8 cellular contexts compared by ENCODE assay signal in the genomic region with DNA sequence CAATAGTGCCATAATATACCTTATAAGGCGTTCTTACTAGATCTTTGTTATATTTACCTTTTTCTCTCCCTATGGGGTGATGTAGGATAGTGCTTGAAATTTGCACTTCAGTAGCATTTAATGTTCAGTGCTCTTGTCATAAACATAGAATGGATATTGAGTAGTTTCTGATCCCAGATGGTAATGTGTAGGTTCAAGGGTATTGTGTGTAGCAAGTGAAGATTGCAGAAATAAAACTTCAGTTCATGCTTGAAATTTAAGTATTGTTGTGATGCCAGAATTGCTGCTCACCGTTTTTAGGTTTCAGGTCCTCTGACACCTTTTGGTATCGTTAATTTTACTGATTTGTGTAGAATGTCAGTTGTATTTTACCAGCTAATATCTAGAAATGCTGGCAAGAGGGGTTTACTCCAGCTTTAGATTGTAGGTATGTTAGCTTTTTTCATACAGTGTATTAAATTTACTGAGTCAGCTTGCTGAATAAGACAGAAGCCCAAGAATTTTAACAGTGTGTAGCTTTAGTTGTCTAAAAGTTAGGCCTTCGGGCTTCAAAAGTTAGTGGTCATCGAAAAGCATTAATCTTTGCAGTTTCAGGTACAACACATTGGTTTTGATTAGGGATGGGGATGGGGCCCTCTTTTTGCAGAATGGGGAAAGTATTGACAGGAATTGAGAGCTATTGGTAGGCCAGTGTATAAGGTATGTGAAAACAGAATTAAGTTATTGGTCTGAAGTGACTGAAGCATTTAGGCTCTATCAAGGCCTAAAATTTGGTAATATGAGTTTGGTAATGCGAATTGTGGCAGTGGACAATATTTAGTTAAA. TPM values are rescaled to one million over a fixed set of nuclear protein-coding genes. Genes with fewer than 3 reads are reported as not detected.
A peak's percentile ranks its signal among the peaks of the same experiment; 100 is the strongest.
DNase-seq lines count a peak whose midpoint lies in the region; ATAC-seq lines count a peak whose summit lies in the region.

No MANE protein-coding gene starts in this region.

- H3K4me3 Mint-ChIP-seq in CD8-positive, alpha-beta memory T cell: peak overlapping the region; percentile 97 to 100 (median 97)

- ATAC-seq in HG02885 (IDR thresholded peaks at IDR 0.05; ENCODE audit: poor library complexity, unreplicated experiment): no peak

- H3K9ac ChIP-seq in duodenal mucosa (ENCODE audit: low read depth in 1 of 2, low read length in 2 of 2): peak overlapping the region; percentile 79 to 86

- peaks cover 30% of the 10 kb centered on the region for H3K4me1 ChIP-seq in CD8-positive, alpha-beta memory T cell (ENCODE audit: insufficient read depth, low read length)
- H3K4me1 ChIP-seq in duodenal mucosa (ENCODE audit: control insufficient read depth in 1 of 2, insufficient read depth in 2 of 2, low read length in 2 of 2) (peaks cover 31 to 35% of the 10 kb centered on the region in 2 donors), neuron (ENCODE audit: insufficient read depth, low read length) (peaks cover 15% of the 10 kb centered on the region)

- H3K4me3 ChIP-seq in CD8-positive, alpha-beta memory T cell (ENCODE audit: low read length): peak overlapping the region; percentile 73
- H3K4me3 ChIP-seq in duodenal mucosa (ENCODE audit: low read depth in 1 of 2, low read length in 2 of 2): peak overlapping the region; percentile 79 to 89
- H3K4me3 ChIP-seq in neuron (ENCODE audit: low read length): peak overlapping the region; percentile 56

- POLR2A ChIA-PET in CD8-positive, alpha-beta memory T cell (lab: Charles Lee): no interaction called here

- peaks cover 54 to 73% (median 71%) of the 10 kb centered on the region in 3 donors for H3K4me1 Mint-ChIP-seq in CD8-positive, alpha-beta memory T cell

- no peak for DNase-seq in CD8-positive, alpha-beta memory T cell
- DNase-seq in NAMALWA (ENCODE audit: low spot score) (peak; percentile 45), UCSD-AML1 (lab: John Stamatoyannopoulos, UW; ENCODE audit: unreplicated experiment) (no peak), H4 (ENCODE audit: low spot score) (no peak), NCI-H226 (no peak)

- H3K27me3 ChIP-seq in CD8-positive, alpha-beta memory T cell (ENCODE audit: insufficient read depth, low read length, poor library complexity, severe bottlenecking): no peaks in the 10 kb centered on the region
- H3K27me3 ChIP-seq in duodenal mucosa (ENCODE audit: control insufficient read depth in 1 of 2, insufficient read depth in 2 of 2, low read length in 2 of 2) (no peaks in the 10 kb centered on the region), neuron (ENCODE audit: insufficient read depth, low read length) (no peaks in the 10 kb centered on the region)

- no peaks in the 10 kb centered on the region for H3K36me3 ChIP-seq in CD8-positive, alpha-beta memory T cell (ENCODE audit: insufficient read depth, low read length)
- H3K36me3 ChIP-seq in duodenal mucosa (ENCODE audit: control insufficient read depth in 1 of 2, insufficient read depth in 2 of 2, low read length in 2 of 2) (no peaks in the 10 kb centered on the region), neuron (ENCODE audit: insufficient read depth, low read length) (no peaks in the 10 kb centered on the region)

- H3K27ac Mint-ChIP-seq in CD8-positive, alpha-beta memory T cell: peak overlapping the region; percentile 9 to 97 (median 92)

- H3K27me3 Mint-ChIP-seq in CD8-positive, alpha-beta memory T cell: peaks cover 0 to 4% of the 10 kb centered on the region in 2 donors

- no peaks in the 10 kb centered on the region for H3K9me3 ChIP-seq in CD8-positive, alpha-beta memory T cell (ENCODE audit: low read length)
- H3K9me3 ChIP-seq in duodenal mucosa (ENCODE audit: control insufficient read depth in 1 of 2, low read length in 2 of 2) (peaks cover 0 to 1% of the 10 kb centered on the region in 2 donors), neuron (ENCODE audit: low read length) (no peaks in the 10 kb centered on the region)

- H2AFZ ChIP-seq in neuron (ENCODE audit: low read depth, low read length): no peak overlapping the region

- no peaks in the 10 kb centered on the region for H3K9me3 Mint-ChIP-seq in CD8-positive, alpha-beta memory T cell

- CTCF ChIA-PET in CD8-positive, alpha-beta memory T cell (lab: Charles Lee): interaction anchor here (10.7 kb wide), 1 partner anchor 522 kb away, joined by 106 read pairs; no protein-coding TSS in a partner anchor

- peak overlapping the region; percentile 48 for H3K27ac ChIP-seq in CD8-positive, alpha-beta memory T cell (ENCODE audit: low read depth, low read length)
- peak overlapping the region; percentile 67 for H3K27ac ChIP-seq in duodenal mucosa (ENCODE audit: low read depth, low read length)

- peaks cover 0 to 41% (median 8%) of the 10 kb centered on the region in 3 donors for H3K36me3 Mint-ChIP-seq in CD8-positive, alpha-beta memory T cell

RNA-seq across cellular contexts. Expression of a gene that starts 2.0 kb away (rescaled TPM):
- total RNA-seq in CD8-positive, alpha-beta memory T cell: 10 to 100 TPM; 49.5 to 50.6 TPM
- polyA plus RNA-seq in CD8-positive, alpha-beta memory T cell: 29.1 TPM
- total RNA-seq in H4 (2014; rRNA removed; shearing (Covaris generic)): not detected in 2 replicates

RNA-seq across cellular contexts. Expression of a gene that starts 2.1 kb away (rescaled TPM):
- 1 to 10 TPM in 1 of 2 experiments, under 1 TPM in 1; 0.80 to 1.1 TPM for total RNA-seq in CD8-positive, alpha-beta memory T cell
- 0.39 TPM for polyA plus RNA-seq in CD8-positive, alpha-beta memory T cell
- not detected in 2 replicates for total RNA-seq in H4 (2014; rRNA removed; shearing (Covaris generic))

RNA-seq across cellular contexts. Expression of a gene that starts 47.4 kb away (rescaled TPM):
- 10 to 100 TPM; 60.7 to 62.3 TPM for total RNA-seq in CD8-positive, alpha-beta memory T cell
- 47.2 TPM for polyA plus RNA-seq in CD8-positive, alpha-beta memory T cell
- total RNA-seq in H4 (2014; rRNA removed; shearing (Covaris generic)): 0.81 TPM in 1 of 2 replicates, not detected in the other

Comparison
In these comparisons a context has a peak if more than half of its experiments do, and no peak if none do; other contexts are left out.
1. RNA of a gene that starts 2.0 kb away (total RNA-seq): 49.5 to 50.6 TPM in CD8-positive, alpha-beta memory T cell; not detected in H4; every median in the first group is over 10 times any median in the second.
2. RNA of a gene that starts 47.4 kb away (total RNA-seq): 60.7 to 62.3 TPM in CD8-positive, alpha-beta memory T cell; 0.81 TPM in H4; every median in the first group is over 10 times any median in the second.
3. Peak in every context shown above with its lines, with median percentiles within 50 percentile points of each other: H3K4me3 ChIP-seq.